Comparison of ENCODE assay signal across 8 cellular contexts in the genomic region with DNA sequence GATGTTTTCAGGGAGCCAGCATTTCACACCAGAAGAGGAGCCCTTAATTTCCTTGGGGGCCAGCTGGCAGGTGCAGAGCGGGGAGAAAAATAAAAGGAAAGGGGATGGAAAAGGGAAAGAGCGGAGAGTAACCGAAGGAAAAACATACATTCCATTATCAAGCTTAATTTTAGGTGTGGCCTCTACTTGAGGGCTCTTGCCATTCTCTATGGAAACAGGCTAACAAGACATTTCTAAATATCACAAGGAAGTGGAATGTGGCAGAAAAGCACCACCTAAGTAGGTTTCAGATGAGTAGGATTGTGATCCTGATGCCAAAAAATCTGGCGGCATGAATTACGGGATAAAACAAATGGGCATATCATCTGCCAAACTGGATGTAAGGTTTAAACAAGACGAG. TPM values are rescaled to one million over a fixed set of nuclear protein-coding genes. Genes with fewer than 3 reads are reported as not detected.
DNase-seq lines count a peak whose midpoint lies in the region; TF ChIP-seq lines count a peak whose summit lies in the region.
"Had no signal": no experiment of that assay in that cellular context is flagged by ENCODE, and none has a peak within 500 bp of the region (broad histone marks: within the 10 kb centered on the region; RNA-seq: fewer than 3 reads in every experiment).

No MANE protein-coding gene starts in this region.

- peaks cover 40% of the 10 kb centered on the region for H3K79me2 ChIP-seq in Loucy (ENCODE audit: insufficient read depth, low read length)
- peaks cover 39% of the 10 kb centered on the region for H3K79me2 ChIP-seq in parathyroid adenoma

- TF ChIP-seq CTCF in Loucy (conservative IDR thresholded peaks at IDR 0.05; ENCODE audit: low read length) (no peak), parathyroid adenoma (IDR thresholded peaks at IDR 0.05) (no peak)

- no peak overlapping the region for H3K27ac ChIP-seq in CD8-positive, alpha-beta memory T cell (ENCODE audit: low read depth, low read length)
- H3K27ac ChIP-seq in parathyroid adenoma: no peak overlapping the region

- H3K27me3 ChIP-seq in CD8-positive, alpha-beta memory T cell (ENCODE audit: insufficient read depth, low read length, poor library complexity, severe bottlenecking): no peaks in the 10 kb centered on the region
- H3K27me3 ChIP-seq in Loucy (ENCODE audit: insufficient read depth, low read length, poor library complexity, severe bottlenecking) (peaks cover 4% of the 10 kb centered on the region), parathyroid adenoma (ENCODE audit: control insufficient read depth, insufficient read depth, low read length) (no peaks in the 10 kb centered on the region)
- H3K27me3 ChIP-seq: suprapubic skin had no signal

- peaks cover 36% of the 10 kb centered on the region for H4K20me1 ChIP-seq in Loucy (ENCODE audit: insufficient read depth, low read length, poor library complexity, severe bottlenecking)

- H3K36me3 Mint-ChIP-seq in CD8-positive, alpha-beta memory T cell: peaks cover 0 to 26% (median 0%) of the 10 kb centered on the region in 3 donors
- H3K36me3 Mint-ChIP-seq in dendritic cell treated with granulocyte-macrophage colony-stimulating factor and Interleukin-4, amounts not matched to agents 40 ng/mL and 50 ng/mL, for 4 days (ENCODE audit: low read depth): peaks cover 43% of the 10 kb centered on the region

- H3K9me3 ChIP-seq in CD8-positive, alpha-beta memory T cell (ENCODE audit: low read length): no peaks in the 10 kb centered on the region
- H3K9me3 ChIP-seq in Loucy (ENCODE audit: insufficient read depth, low read depth, low read length): no peaks in the 10 kb centered on the region
- H3K9me3 ChIP-seq in parathyroid adenoma (ENCODE audit: control insufficient read depth, low read length): no peaks in the 10 kb centered on the region
- H3K9me3 ChIP-seq: suprapubic skin had no signal

- peaks cover 27% of the 10 kb centered on the region for H3K4me1 ChIP-seq in CD8-positive, alpha-beta memory T cell (ENCODE audit: insufficient read depth, low read length)
- H3K4me1 ChIP-seq in Loucy (ENCODE audit: insufficient read depth, low read length, poor library complexity, severe bottlenecking) (peaks cover 38% of the 10 kb centered on the region), parathyroid adenoma (peaks cover 12% of the 10 kb centered on the region)

- H3K27me3 Mint-ChIP-seq in CD8-positive, alpha-beta memory T cell: peaks cover 8 to 14% of the 10 kb centered on the region in 2 donors
- peaks cover 14% of the 10 kb centered on the region for H3K27me3 Mint-ChIP-seq in dendritic cell treated with granulocyte-macrophage colony-stimulating factor and Interleukin-4, amounts not matched to agents 40 ng/mL and 50 ng/mL, for 4 days

- H3K9me3 Mint-ChIP-seq in CD8-positive, alpha-beta memory T cell: no peaks in the 10 kb centered on the region
- H3K9me3 Mint-ChIP-seq in dendritic cell treated with granulocyte-macrophage colony-stimulating factor and Interleukin-4, amounts not matched to agents 40 ng/mL and 50 ng/mL, for 4 days: no peaks in the 10 kb centered on the region

- H3K9ac ChIP-seq in Loucy (ENCODE audit: low read depth, low read length, poor library complexity, severe bottlenecking) (peak overlapping the region; percentile 69), parathyroid adenoma (no peak overlapping the region)

- in situ Hi-C loops in KBM-7 (cut with MboI; ENCODE audit: low pct_unique_long_range_greater_than_20kb, low sequenced_read_pairs): no loop called here

- intact Hi-C loops in dendritic cell treated with granulocyte-macrophage colony-stimulating factor and Interleukin-4, amounts not matched to agents 40 ng/mL and 50 ng/mL, for 4 days (cut with micrococcal nuclease): no loop called here

- no peaks in the 10 kb centered on the region for H3K9me2 ChIP-seq in Loucy (replicated peaks; ENCODE audit: low read depth, low read length)

- H2AFZ ChIP-seq in Loucy (ENCODE audit: low read length): peak overlapping the region; percentile 99
- peak overlapping the region; percentile 69 for H2AFZ ChIP-seq in parathyroid adenoma

- peaks cover 4% of the 10 kb centered on the region for H3K36me3 ChIP-seq in CD8-positive, alpha-beta memory T cell (ENCODE audit: insufficient read depth, low read length)
- H3K36me3 ChIP-seq in Loucy (ENCODE audit: insufficient read depth, low read length) (peaks cover 8% of the 10 kb centered on the region; the same call in 1 of the 2 replicates), parathyroid adenoma (ENCODE audit: control insufficient read depth, insufficient read depth, low read length) (no peaks in the 10 kb centered on the region)

- H3K4me1 Mint-ChIP-seq in CD8-positive, alpha-beta memory T cell: peaks cover 32 to 40% (median 35%) of the 10 kb centered on the region in 3 donors
- H3K4me1 Mint-ChIP-seq in dendritic cell treated with granulocyte-macrophage colony-stimulating factor and Interleukin-4, amounts not matched to agents 40 ng/mL and 50 ng/mL, for 4 days (ENCODE audit: low read depth): peaks cover 34% of the 10 kb centered on the region

- H3K4me2 ChIP-seq in Loucy (ENCODE audit: low read depth, low read length, poor library complexity, severe bottlenecking) (peak overlapping the region; percentile 98), parathyroid adenoma (ENCODE audit: low read length) (peak overlapping the region; percentile 60)

- peak overlapping the region; percentile 77 to 94 (median 83) for H3K4me3 Mint-ChIP-seq in CD8-positive, alpha-beta memory T cell
- H3K4me3 Mint-ChIP-seq in dendritic cell treated with granulocyte-macrophage colony-stimulating factor and Interleukin-4, amounts not matched to agents 40 ng/mL and 50 ng/mL, for 4 days: no peak overlapping the region

- CTCF ChIA-PET in CD8-positive, alpha-beta memory T cell (lab: Charles Lee): interaction anchor here (0.7 to 6.0 kb wide), 13 partner anchors 10 to 348 kb away, joined by 3 to 26 read pairs (median 4); a partner anchor contains a TSS

- DNase-seq in CD8-positive, alpha-beta memory T cell: no peak
- DNase-seq in stimulated activated CD4-positive, alpha-beta T cell treated with anti-CD3 and anti-CD28 coated beads, Interleukin-4, amount 100 ng/mL, for 4 hours: no peak
- no peak for DNase-seq in activated CD4-positive, CD25-positive, alpha-beta regulatory T cell (lab: John Stamatoyannopoulos, UW)
- no peak for DNase-seq in KBM-7

- no peaks in the 10 kb centered on the region for H3F3A ChIP-seq in Loucy (ENCODE audit: low read depth)

- H3K27ac Mint-ChIP-seq in CD8-positive, alpha-beta memory T cell: peak overlapping the region; percentile 54 to 92 (median 86)
- peak overlapping the region; percentile 81 for H3K27ac Mint-ChIP-seq in dendritic cell treated with granulocyte-macrophage colony-stimulating factor and Interleukin-4, amounts not matched to agents 40 ng/mL and 50 ng/mL, for 4 days

- POLR2A ChIA-PET in CD8-positive, alpha-beta memory T cell (lab: Charles Lee): interaction anchor here (0.5 to 0.6 kb wide), 3 partner anchors 122 to 1564 kb away, joined by 3 to 9 read pairs (median 3); no protein-coding TSS in a partner anchor

- H3K4me3 ChIP-seq in CD8-positive, alpha-beta memory T cell (ENCODE audit: low read length): no peak overlapping the region
- H3K4me3 ChIP-seq in Loucy (ENCODE audit: low read length, poor library complexity, severe bottlenecking) (peak overlapping the region; percentile 87), parathyroid adenoma (ENCODE audit: low read depth, low read length) (peak overlapping the region; percentile 27)

RNA-seq across cellular contexts. Expression of a gene that starts 1.0 kb away (rescaled TPM):
- 10 to 100 TPM; 50.5 to 53.8 TPM for total RNA-seq in CD8-positive, alpha-beta memory T cell
- 35.0 TPM for polyA plus RNA-seq in CD8-positive, alpha-beta memory T cell

RNA-seq across cellular contexts. Expression of a gene that starts 49.0 kb away (rescaled TPM):
- total RNA-seq in CD8-positive, alpha-beta memory T cell: under 1 TPM in 1 of 2 experiments, not detected in 1; 0.20 TPM
- not detected for polyA plus RNA-seq in CD8-positive, alpha-beta memory T cell
- total RNA-seq: suprapubic skin had no signal

RNA-seq across cellular contexts. Expression of a gene that starts 55.8 kb away (rescaled TPM):
- total RNA-seq in CD8-positive, alpha-beta memory T cell: 1 to 10 TPM; 4.1 to 4.4 TPM
- polyA plus RNA-seq in CD8-positive, alpha-beta memory T cell: 0.20 TPM
